In genomic region chr5:178577376-178577839, GRCh38 we compare ENCODE assay signal across 19 cellular contexts. TPM values are rescaled to one million over a fixed set of nuclear protein-coding genes. Genes with fewer than 3 reads are reported as not detected.
DNase-seq lines count a peak whose midpoint lies in the region; ATAC-seq and TF ChIP-seq lines count a peak whose summit lies in the region.
"Had no signal": no experiment of that assay in that cellular context is flagged by ENCODE, and none has a peak within 500 bp of the region (broad histone marks: within the 10 kb centered on the region; RNA-seq: fewer than 3 reads in every experiment).

No MANE protein-coding gene starts in this region.

- H2BK120ac ChIP-seq in neuronal stem cell (ENCODE audit: low read depth, low read length), result peak overlapping the region; percentile 52

- POLR2A ChIA-PET in WTC11 (lab: Charles Lee), result no interaction called here

- H2BK15ac ChIP-seq in neuronal stem cell (ENCODE audit: low read length), result peak overlapping the region; percentile 92

- ATAC-seq in WTC11, result peak; percentile 83
- ATAC-seq in stimulated activated effector memory CD8-positive, alpha-beta T cell treated with anti-CD3 and anti-CD28 coated beads, Interleukin-12 subunit alpha, Interleukin-12 subunit beta, amount 100 ng/mL, for 72 hours, result no peak
- ATAC-seq: left colon had no signal

- H3K27me3 Mint-ChIP-seq in CD14-positive monocyte (ENCODE audit: low read depth in 3 of 3) (peaks cover 23 to 40% (median 25%) of the 10 kb centered on the region in 3 donors), WTC11 (ENCODE audit: low read depth) (peaks cover 21% of the 10 kb centered on the region)

- H3K9ac ChIP-seq in iPS-18a (ENCODE audit: low read length), result peak overlapping the region; percentile 31
- H3K9ac ChIP-seq in neuronal stem cell (ENCODE audit: low read depth, low read length, poor library complexity), result peak overlapping the region; percentile 85

- no peak overlapping the region for H2AFZ ChIP-seq in neuronal stem cell (ENCODE audit: low read length)

- H3K4me1 ChIP-seq in iPS-18a (ENCODE audit: control insufficient read depth, low read depth, low read length) (no peaks in the 10 kb centered on the region), neuronal stem cell (ENCODE audit: control insufficient read depth in 2 of 2, insufficient read depth in 1 of 2, low read depth in 1 of 2, low read length in 2 of 2) (peaks cover 0 to 4% of the 10 kb centered on the region in 2 donors)
- H3K4me1 ChIP-seq: colonic mucosa, prostate gland had no signal

- H2BK5ac ChIP-seq in neuronal stem cell (ENCODE audit: low read length), result peak overlapping the region; percentile 69

- H4K8ac ChIP-seq in neuronal stem cell (ENCODE audit: low read depth, low read length), result no peak overlapping the region

- peak overlapping the region; percentile 83 for H3K23ac ChIP-seq in neuronal stem cell (ENCODE audit: low read depth, low read length, poor library complexity)

- H2BK12ac ChIP-seq in neuronal stem cell (ENCODE audit: low read length), result peak overlapping the region; percentile 92

- H3K4ac ChIP-seq in neuronal stem cell (ENCODE audit: low read length), result peak overlapping the region; percentile 71

- no peak overlapping the region for H4K91ac ChIP-seq in neuronal stem cell (ENCODE audit: low read depth, low read length, poor library complexity)

- H3K36me3 Mint-ChIP-seq in CD14-positive monocyte (peaks cover 0 to 1% of the 10 kb centered on the region in 2 donors), WTC11 (peaks cover 11% of the 10 kb centered on the region)
- no peaks in the 10 kb centered on the region for H3K36me3 Mint-ChIP-seq in stimulated activated effector memory CD8-positive, alpha-beta T cell treated with anti-CD3 and anti-CD28 coated beads, Interleukin-12 subunit alpha, Interleukin-12 subunit beta, amount 100 ng/mL, for 72 hours
- H3K36me3 Mint-ChIP-seq: CD4-positive, alpha-beta memory T cell had no signal

- peak overlapping the region; percentile 50 for H3K4me3 ChIP-seq in iPS-18a (ENCODE audit: low read length)
- peak overlapping the region in 1 of 2 donors; percentile 76 for H3K4me3 ChIP-seq in neuronal stem cell (ENCODE audit: low read length in 2 of 2)
- H3K4me3 ChIP-seq: colonic mucosa, SK-N-MC had no signal

- CTCF ChIA-PET in WTC11 (lab: Charles Lee), result interaction anchor here (1.1 to 1.8 kb wide), 4 partner anchors 13 to 294 kb away, joined by 3 to 11 read pairs (median 6); partner anchors contain the start of gene COL23A1

- peak overlapping the region; percentile 28 for H3K14ac ChIP-seq in neuronal stem cell (ENCODE audit: low read length)

- WGBS in neuronal stem cell (ENCODE audit: extremely low coverage in 2 of 2, insufficient read length in 2 of 2, insufficient replicate concordance in 1 of 2), 2 donors, result no CpG with 5 or more reads among the region's 31 CpGs

- H2AK5ac ChIP-seq in neuronal stem cell (ENCODE audit: low read depth, low read length), result peak overlapping the region; percentile 45

- H3K27ac ChIP-seq in iPS-18a (ENCODE audit: low read length), result no peak overlapping the region
- H3K27ac ChIP-seq in neuronal stem cell (replicated peaks; ENCODE audit: low read length), result no peak overlapping the region
- H3K27ac ChIP-seq: colonic mucosa, prostate gland, SK-N-MC had no signal

- peak overlapping the region; percentile 43 to 80 for H3K4me3 Mint-ChIP-seq in CD14-positive monocyte
- H3K4me3 Mint-ChIP-seq in WTC11, result peak overlapping the region; percentile 87
- H3K4me3 Mint-ChIP-seq in stimulated activated effector memory CD8-positive, alpha-beta T cell treated with anti-CD3 and anti-CD28 coated beads, Interleukin-12 subunit alpha, Interleukin-12 subunit beta, amount 100 ng/mL, for 72 hours, result no peak overlapping the region
- H3K4me3 Mint-ChIP-seq: activated CD4-positive, alpha-beta T cell treated with anti-CD3 and anti-CD28 coated beads, Interleukin-2, amount 10 ng/mL, durations not matched to agents 24 days and 14 days; activated naive CD4-positive, alpha-beta T cell treated with anti-CD3 and anti-CD28 coated beads for 36 hours had no signal

- intact Hi-C loops in CD14-positive monocyte (cut with micrococcal nuclease), result no loop called here

- DNase-seq in CD14-positive monocyte (ENCODE audit: low spot score) (no peak), WTC11 (ENCODE audit: low spot score) (peak; percentile 71), neuronal stem cell (ENCODE audit: low spot score) (peak; percentile 37), SW 1271 (lab: John Stamatoyannopoulos, UW) (no peak)
- no peak for DNase-seq in stimulated activated effector memory CD8-positive, alpha-beta T cell treated with anti-CD3 and anti-CD28 coated beads, Interleukin-12 subunit alpha, Interleukin-12 subunit beta, amount 100 ng/mL, for 72 hours (ENCODE audit: low spot score in 2 of 2)
- no peak for DNase-seq in activated CD4-positive, alpha-beta T cell treated with anti-CD3 and anti-CD28 coated beads, Interleukin-2, amount 50 U/mL, for 48 hours
- DNase-seq in activated CD4-positive, CD25-positive, alpha-beta regulatory T cell (lab: John Stamatoyannopoulos, UW), result no peak
- DNase-seq: activated CD4-positive, alpha-beta T cell treated with anti-CD3 and anti-CD28 coated beads, Interleukin-2, amount 10 ng/mL, durations not matched to agents 24 days and 14 days; activated naive CD4-positive, alpha-beta T cell treated with anti-CD3 and anti-CD28 coated beads for 36 hours; CD4-positive, alpha-beta memory T cell; colonic mucosa; left colon; NCI-H1417 treated with DMSO at 0.1 percent for 48 hours; stimulated activated naive CD4-positive, alpha-beta T cell treated with Interleukin-2 at 50 U/mL for 16 hours had no signal

- peak overlapping the region; percentile 96 for H3K18ac ChIP-seq in neuronal stem cell (ENCODE audit: low read length)

- H3K4me1 Mint-ChIP-seq in CD14-positive monocyte (peaks cover 2% of the 10 kb centered on the region), WTC11 (peaks cover 18% of the 10 kb centered on the region)
- H3K4me1 Mint-ChIP-seq in stimulated activated effector memory CD8-positive, alpha-beta T cell treated with anti-CD3 and anti-CD28 coated beads, Interleukin-12 subunit alpha, Interleukin-12 subunit beta, amount 100 ng/mL, for 72 hours, result peaks cover 5% of the 10 kb centered on the region
- H3K4me1 Mint-ChIP-seq: activated CD4-positive, alpha-beta T cell treated with anti-CD3 and anti-CD28 coated beads, Interleukin-2, amount 10 ng/mL, durations not matched to agents 24 days and 14 days had no signal

- TF ChIP-seq CTCF in CD14-positive monocyte (IDR thresholded peaks at IDR 0.05) (no peak), WTC11 (IDR thresholded peaks at IDR 0.05) (no peak)

- H3K27ac Mint-ChIP-seq in CD14-positive monocyte (peak overlapping the region in 1 of 7 donors; percentile 41), WTC11 (no peak overlapping the region)
- no peak overlapping the region for H3K27ac Mint-ChIP-seq in stimulated activated effector memory CD8-positive, alpha-beta T cell treated with anti-CD3 and anti-CD28 coated beads, Interleukin-12 subunit alpha, Interleukin-12 subunit beta, amount 100 ng/mL, for 72 hours
- H3K27ac Mint-ChIP-seq: activated CD4-positive, alpha-beta T cell treated with anti-CD3 and anti-CD28 coated beads, Interleukin-2, amount 10 ng/mL, durations not matched to agents 24 days and 14 days; activated naive CD4-positive, alpha-beta T cell treated with anti-CD3 and anti-CD28 coated beads for 36 hours; CD4-positive, alpha-beta memory T cell had no signal

- peak overlapping the region; percentile 61 for H3K4me2 ChIP-seq in neuronal stem cell (ENCODE audit: insufficient read depth, low read length, poor library complexity, severe bottlenecking)

- H3K9me3 ChIP-seq in iPS-18a (ENCODE audit: control insufficient read depth, low read depth, low read length) (no peaks in the 10 kb centered on the region), neuronal stem cell (replicated peaks in 1 of 2; ENCODE audit: control insufficient read depth in 2 of 2, insufficient read depth in 1 of 2, low read depth in 1 of 2, low read length in 2 of 2) (peaks cover 6 to 9% of the 10 kb centered on the region in 2 donors)
- H3K9me3 ChIP-seq: colonic mucosa, prostate gland had no signal

- H3K79me1 ChIP-seq in neuronal stem cell (ENCODE audit: low read depth, low read length), result no peaks in the 10 kb centered on the region

- H3K36me3 ChIP-seq in iPS-18a (ENCODE audit: control insufficient read depth, low read depth, low read length) (no peaks in the 10 kb centered on the region), neuronal stem cell (replicated peaks in 1 of 2; ENCODE audit: control insufficient read depth in 2 of 2, insufficient read depth in 2 of 2, low read length in 2 of 2) (peaks cover 0 to 3% of the 10 kb centered on the region in 2 donors)
- H3K36me3 ChIP-seq: colonic mucosa, prostate gland had no signal

- peaks cover 0 to 7% (median 3%) of the 10 kb centered on the region in 7 donors for H3K9me3 Mint-ChIP-seq in CD14-positive monocyte
- peaks cover 8% of the 10 kb centered on the region for H3K9me3 Mint-ChIP-seq in WTC11
- H3K9me3 Mint-ChIP-seq in stimulated activated effector memory CD8-positive, alpha-beta T cell treated with anti-CD3 and anti-CD28 coated beads, Interleukin-12 subunit alpha, Interleukin-12 subunit beta, amount 100 ng/mL, for 72 hours, result no peaks in the 10 kb centered on the region
- H3K9me3 Mint-ChIP-seq: activated CD4-positive, alpha-beta T cell treated with anti-CD3 and anti-CD28 coated beads, Interleukin-2, amount 10 ng/mL, durations not matched to agents 24 days and 14 days had no signal

- H3K27me3 ChIP-seq in iPS-18a (ENCODE audit: control insufficient read depth, insufficient read depth, low read length) (peaks cover 23% of the 10 kb centered on the region), neuronal stem cell (ENCODE audit: control insufficient read depth in 3 of 3, insufficient read depth in 3 of 3, low read depth in 1 of 3, low read length in 3 of 3) (peaks cover 0 to 16% (median 0%) of the 10 kb centered on the region in 3 experiments)
- H3K27me3 ChIP-seq: colonic mucosa had no signal

TF ChIP-seq in WTC11, 78 proteins besides CTCF, POLR2A, EP300 and RAD21 (continues in another document):
- TF ChIP-seq ZNF416 (CRISPR knock-in tag; IDR thresholded peaks at IDR 0.05) (no peak), RELA (CRISPR knock-in tag; IDR thresholded peaks at IDR 0.05; ENCODE audit: borderline replicate concordance) (no peak; the same call in 1 of the 2 replicates)
- TF ChIP-seq, protein P1, sequence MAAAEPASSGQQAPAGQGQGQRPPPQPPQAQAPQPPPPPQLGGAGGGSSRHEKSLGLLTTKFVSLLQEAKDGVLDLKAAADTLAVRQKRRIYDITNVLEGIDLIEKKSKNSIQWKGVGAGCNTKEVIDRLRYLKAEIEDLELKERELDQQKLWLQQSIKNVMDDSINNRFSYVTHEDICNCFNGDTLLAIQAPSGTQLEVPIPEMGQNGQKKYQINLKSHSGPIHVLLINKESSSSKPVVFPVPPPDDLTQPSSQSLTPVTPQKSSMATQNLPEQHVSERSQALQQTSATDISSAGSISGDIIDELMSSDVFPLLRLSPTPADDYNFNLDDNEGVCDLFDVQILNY (CRISPR knock-in tag; IDR thresholded peaks at IDR 0.05), result no peak

RNA-seq across cellular contexts. Expression of gene COL23A1, which starts 12.8 kb away (rescaled TPM):
- under 1 TPM in 1 of 2 donors, not detected in 1; 0.11 TPM for polyA plus RNA-seq in CD14-positive monocyte
- total RNA-seq in WTC11 (2021), result 15.0 to 19.8 TPM (median 18.7 TPM) in 3 replicates
- 0.82 TPM for polyA plus RNA-seq in neuronal stem cell (2013, experiment 1 of 2)
- 1.0 TPM for polyA plus RNA-seq in neuronal stem cell (2013, experiment 2 of 2)
- total RNA-seq: epithelial cell of proximal tubule, HT-29 had no signal
- polyA plus RNA-seq: CD4-positive, alpha-beta memory T cell had no signal

RNA-seq across cellular contexts. Expression of gene CLK4, which starts 49.4 kb away (rescaled TPM):
- polyA plus RNA-seq in CD14-positive monocyte, result 1 to 10 TPM; 3.0 to 4.9 TPM
- total RNA-seq in WTC11 (2021), result 11.1 to 16.0 TPM (median 12.7 TPM) in 3 replicates
- polyA plus RNA-seq in neuronal stem cell (2013, experiment 1 of 2), result 8.0 TPM
- 8.5 TPM for polyA plus RNA-seq in neuronal stem cell (2013, experiment 2 of 2)

Comparison
In these comparisons a context has a peak if more than half of its experiments do, and no peak if none do; other contexts are left out.
1. DNase-seq: peak in WTC11 (single experiment) and neuronal stem cell (single experiment); none in CD14-positive monocyte (single experiment), stimulated activated effector memory CD8-positive, alpha-beta T cell treated with anti-CD3 and anti-CD28 coated beads, Interleukin-12 subunit alpha, Interleukin-12 subunit beta, amount 100 ng/mL, for 72 hours (0 of 2), activated CD4-positive, alpha-beta T cell treated with anti-CD3 and anti-CD28 coated beads, Interleukin-2, amount 50 U/mL, for 48 hours (0 of 2), activated CD4-positive, CD25-positive, alpha-beta regulatory T cell (0 of 4) and SW 1271 (0 of 2).